ENCODE assay signal across 8 cellular contexts in genomic region chr9:127187231-127187956, GRCh38.
DNase-seq lines count a peak whose midpoint lies in the region; FAIRE-seq and TF ChIP-seq lines count a peak whose summit lies in the region.

No MANE protein-coding gene starts in this region.

- peak; percentile 86 for DNase-seq in HT-29 (ENCODE audit: low spot score)
- DNase-seq in astrocyte of the spinal cord (ENCODE audit: low read depth, low spot score): peak; percentile 95
- DNase-seq in keratinocyte (ENCODE audit: low read depth, low spot score): peak; percentile 17
- peak; percentile 98 for DNase-seq in stromal cell of bone marrow (ENCODE audit: low read depth)
- DNase-seq in stimulated activated naive CD4-positive, alpha-beta T cell treated with Interleukin-2 at 50 U/mL for 16 hours (lab: John Stamatoyannopoulos, UW): no peak
- DNase-seq in midbrain (lab: John Stamatoyannopoulos, UW): no peak
- DNase-seq in H7: no peak
- no peak for DNase-seq in GM10266 (ENCODE audit: extremely low spot score)

- peak overlapping the region; percentile 34 for H3K27ac ChIP-seq in keratinocyte (ENCODE audit: control insufficient read depth, insufficient read depth, low read length)

- H3K9me1 ChIP-seq in keratinocyte (ENCODE audit: control insufficient read depth, extremely low read depth, insufficient read depth, low read length): no peaks in the 10 kb centered on the region

- dilution Hi-C loops in keratinocyte (cut with MboI; ENCODE audit: extremely low pct_ligation_motif_present, low sequenced_read_pairs): no loop called here

- peaks cover 15% of the 10 kb centered on the region for H3K4me1 ChIP-seq in keratinocyte (ENCODE audit: control insufficient read depth, extremely low read depth, insufficient read depth, low read length)

- H3K4me2 ChIP-seq in keratinocyte (ENCODE audit: control insufficient read depth, extremely low read depth, insufficient read depth, low read depth, low read length): peak overlapping the region; percentile 68

- TF ChIP-seq CTCF in astrocyte of the spinal cord (IDR thresholded peaks at IDR 0.05; ENCODE audit: low read depth, low read length) (no peak), keratinocyte (optimal IDR thresholded peaks at IDR 0.05 in 1 of 3, IDR thresholded peaks at IDR 0.05 in 1 of 3, conservative IDR thresholded peaks at IDR 0.05 in 1 of 3; ENCODE audit: extremely low read depth in 1 of 3, insufficient read depth in 2 of 3, low read length in 3 of 3) (no peak), GM10266 (IDR thresholded peaks at IDR 0.05; ENCODE audit: control insufficient read depth, insufficient read depth, low read depth, missing control alignments) (no peak)

- no peaks in the 10 kb centered on the region for H4K20me1 ChIP-seq in keratinocyte (ENCODE audit: control insufficient read depth, extremely low read depth, insufficient read depth, low read length)

- H3K9me3 ChIP-seq in keratinocyte (ENCODE audit: control insufficient read depth, low read depth, low read length): no peaks in the 10 kb centered on the region

- H3K4me3 ChIP-seq in astrocyte of the spinal cord (ENCODE audit: low read depth, low read length) (no peak overlapping the region), keratinocyte (ENCODE audit: control insufficient read depth in 2 of 3, extremely low read depth in 1 of 3, insufficient read depth in 2 of 3, low read depth in 1 of 3, low read length in 3 of 3) (peak overlapping the region in 1 of 3 experiments; percentile 37), H7 (ENCODE audit: insufficient read depth, low read depth, low read length) (no peak overlapping the region)

- H2AFZ ChIP-seq in keratinocyte (ENCODE audit: control insufficient read depth, low read length): no peak overlapping the region

- H3K27me3 ChIP-seq in keratinocyte (ENCODE audit: control insufficient read depth, extremely low read depth, insufficient read depth, low read length) (peaks cover 7% of the 10 kb centered on the region), H7 (ENCODE audit: control insufficient read depth, insufficient read depth, low read length) (no peaks in the 10 kb centered on the region)

- no peaks in the 10 kb centered on the region for H3K79me2 ChIP-seq in keratinocyte (ENCODE audit: control insufficient read depth, insufficient read depth, low read length)

- H3K36me3 ChIP-seq in keratinocyte (ENCODE audit: control insufficient read depth in 2 of 2, extremely low read depth in 1 of 2, insufficient read depth in 2 of 2, low read length in 2 of 2) (no peaks in the 10 kb centered on the region), H7 (replicated peaks; ENCODE audit: control insufficient read depth, insufficient read depth, low read length) (no peaks in the 10 kb centered on the region)

- peak; percentile 94 for FAIRE-seq in keratinocyte (lab: Jason Lieb, UNC)

- no peak overlapping the region for H3K9ac ChIP-seq in keratinocyte (ENCODE audit: control insufficient read depth, extremely low read depth, insufficient read depth, low read length)

- in situ Hi-C loops in astrocyte of the spinal cord (cut with HindIII; ENCODE audit: low sequenced_read_pairs): no loop called here

Comparison
In these comparisons a context has a peak if more than half of its experiments do, and no peak if none do; other contexts are left out.
1. DNase-seq: peak in HT-29 (single experiment), astrocyte of the spinal cord (single experiment), keratinocyte (single experiment) and stromal cell of bone marrow (single experiment); none in stimulated activated naive CD4-positive, alpha-beta T cell treated with Interleukin-2 at 50 U/mL for 16 hours (single experiment), midbrain (single experiment), H7 (single experiment) and GM10266 (single experiment).